In the genomic region with DNA sequence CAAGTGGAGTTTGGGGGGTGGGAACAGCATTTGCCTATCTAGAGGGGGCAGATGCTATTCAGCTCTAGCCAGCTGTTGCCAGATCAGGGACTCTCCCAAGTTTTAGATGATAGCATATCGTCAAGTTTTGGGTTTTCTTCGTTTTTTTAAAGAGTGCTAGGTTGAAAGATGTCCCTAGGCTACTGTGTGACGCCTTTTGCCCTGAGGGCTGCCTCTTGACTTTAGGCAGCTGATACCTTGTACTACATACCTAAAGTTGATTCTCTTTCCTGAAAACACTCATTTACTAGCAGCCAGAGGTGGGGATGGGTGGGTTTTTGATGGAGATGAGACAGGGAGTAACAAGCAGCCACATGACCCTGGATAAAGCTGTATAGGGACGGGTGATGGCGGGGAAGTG, we compare ENCODE assay signal across 23 cellular contexts.
"Had no signal": no experiment of that assay in that cellular context is flagged by ENCODE, and none has a peak within 500 bp of the region (broad histone marks: within the 10 kb centered on the region; RNA-seq: fewer than 3 reads in every experiment).

No MANE protein-coding gene starts in this region.

- H3K36me3 ChIP-seq: neural progenitor cell, ovary, right lobe of liver, sigmoid colon, stomach, thoracic aorta, thyroid gland, tibial nerve, upper lobe of right lung, uterus had no signal

- H3K27me3 ChIP-seq: neural progenitor cell, ovary, right lobe of liver, sigmoid colon, stomach, thyroid gland, tibial nerve, upper lobe of right lung, uterus had no signal

- H3K4me2 ChIP-seq: neural progenitor cell had no signal

- H3K9me3 ChIP-seq: ovary, psoas muscle, right lobe of liver, sigmoid colon, stomach, thoracic aorta, thyroid gland, tibial nerve, upper lobe of right lung, uterus had no signal

- H3K9ac ChIP-seq: neural progenitor cell, parathyroid adenoma had no signal

- H3K4me3 ChIP-seq: neural progenitor cell, ovary, psoas muscle, right lobe of liver, sigmoid colon, stomach, thoracic aorta, thyroid gland, tibial nerve, upper lobe of right lung, uterus had no signal

- DNase-seq: natural killer cell; occipital lobe; ovary; posterior cingulate gyrus; psoas muscle; right cardiac atrium; right lobe of liver; sigmoid colon; small intestine; stimulated activated CD4-positive, alpha-beta T cell treated with anti-CD3 and anti-CD28 coated beads, Interleukin-15, amount 100 ng/mL, for 24 hours; stimulated activated CD4-positive, alpha-beta T cell treated with anti-CD3 and anti-CD28 coated beads, Interleukin-2, amount 100 ng/mL, for 24 hours; stimulated activated CD4-positive, alpha-beta T cell treated with anti-CD3 and anti-CD28 coated beads, Interleukin-2, amount 100 ng/mL, for 48 hours; stimulated activated CD4-positive, alpha-beta T cell treated with anti-CD3 and anti-CD28 coated beads, Interleukin-4, amount 100 ng/mL, for 24 hours; stimulated activated naive B cell treated with anti-CD40 and anti-IgM and Interleukin-4, amounts not matched to agents 10 μg/mL and 1 μg/mL and 100 μg/mL, for 72 hours; stimulated activated naive CD4-positive, alpha-beta T cell treated with Interleukin-2 at 50 U/mL for 16 hours; stomach; thyroid gland; upper lobe of right lung; uterus had no signal

- H2AFZ ChIP-seq: neural progenitor cell, parathyroid adenoma had no signal

- H3K27ac ChIP-seq: neural progenitor cell, ovary, parathyroid adenoma, psoas muscle, right lobe of liver, sigmoid colon, stomach, thoracic aorta, thyroid gland, tibial nerve, upper lobe of right lung, uterus had no signal
